In genomic region chr2:190679813-190680591, GRCh38 we compare ENCODE assay signal across 8 cellular contexts. TPM values are rescaled to one million over a fixed set of nuclear protein-coding genes. Genes with fewer than 3 reads are reported as not detected.
DNase-seq lines count a peak whose midpoint lies in the region; ATAC-seq and TF ChIP-seq lines count a peak whose summit lies in the region.

No MANE protein-coding gene starts in this region.

- no peaks in the 10 kb centered on the region; the same call in 1 of the 2 replicates for H3K27me3 Mint-ChIP-seq in HFFc6 (ENCODE audit: insufficient read depth)

- H3K4me1 ChIP-seq in esophagus muscularis mucosa (peaks cover 4 to 34% (median 17%) of the 10 kb centered on the region in 4 donors), neutrophil (ENCODE audit: control insufficient read depth in 1 of 2, insufficient read depth in 1 of 2, low read depth in 1 of 2, low read length in 1 of 2) (peaks cover 0 to 4% of the 10 kb centered on the region in 2 experiments), aorta (ENCODE audit: control insufficient read depth in 1 of 2, insufficient read depth in 2 of 2, low read length in 2 of 2) (peaks cover 0 to 9% of the 10 kb centered on the region in 2 donors)

- TF ChIP-seq EP300 in esophagus muscularis mucosa (IDR thresholded peaks at IDR 0.05): no peak

- DNase-seq in NCI-H82 (lab: John Stamatoyannopoulos, UW) (peak; percentile 73), NCI-H82 treated with DMSO at 0.1 percent for 48 hours (lab: John Stamatoyannopoulos, UW; ENCODE audit: unreplicated experiment) (no peak), HFFc6 (no peak), NCI-H1048 (lab: John Stamatoyannopoulos, UW) (peak; percentile 41), esophagus muscularis mucosa (ENCODE audit: extremely low spot score) (no peak), aorta (peak in 1 of 2 donors; percentile 77)
- DNase-seq in activated CD8-positive, alpha-beta memory T cell treated with anti-CD3 and anti-CD28 coated beads for 24 hours: peak; percentile 73

- H3K27me3 ChIP-seq in esophagus muscularis mucosa (no peaks in the 10 kb centered on the region), neutrophil (no peaks in the 10 kb centered on the region), aorta (ENCODE audit: control insufficient read depth in 1 of 2, insufficient read depth in 2 of 2, low read length in 1 of 2) (no peaks in the 10 kb centered on the region)

- H3K9me3 Mint-ChIP-seq in HFFc6: no peaks in the 10 kb centered on the region

- intact Hi-C loops in esophagus muscularis mucosa (cut with DNase I): no loop called here
- intact Hi-C loops in aorta (cut with DNase I): no loop called here

- no peak overlapping the region for H3K4me3 ChIP-seq in esophagus muscularis mucosa
- no peak overlapping the region for H3K4me3 ChIP-seq in neutrophil (ENCODE audit: low read depth in 1 of 2, low read length in 1 of 2)
- no peak overlapping the region for H3K4me3 ChIP-seq in aorta (ENCODE audit: low read length in 2 of 2)

- 87% methylated on average over 12 of the region's 12 CpGs for WGBS in esophagus muscularis mucosa
- WGBS in aorta, 2 donors: 81 to 83% methylated on average over 12 of the region's 12 CpGs

- peaks cover 17% of the 10 kb centered on the region for H3K36me3 Mint-ChIP-seq in HFFc6 (ENCODE audit: low read depth)

- no peaks in the 10 kb centered on the region for H3K9me3 ChIP-seq in esophagus muscularis mucosa
- H3K9me3 ChIP-seq in neutrophil: no peaks in the 10 kb centered on the region
- H3K9me3 ChIP-seq in aorta (ENCODE audit: control insufficient read depth, low read length): no peaks in the 10 kb centered on the region

- H3K36me3 ChIP-seq in esophagus muscularis mucosa (peaks cover 0 to 6% (median 2%) of the 10 kb centered on the region in 4 donors), neutrophil (peaks cover 28% of the 10 kb centered on the region), aorta (ENCODE audit: control insufficient read depth in 1 of 2, insufficient read depth in 2 of 2, low read length in 1 of 2) (peaks cover 0 to under 1% of the 10 kb centered on the region in 2 donors)

- TF ChIP-seq CTCF in HFFc6 (IDR thresholded peaks at IDR 0.05): peak; percentile 71
- TF ChIP-seq CTCF in esophagus muscularis mucosa (IDR thresholded peaks at IDR 0.05): peak; percentile 48 to 65 (median 53)
- TF ChIP-seq CTCF in neutrophil (IDR thresholded peaks at IDR 0.05): peak; percentile 49

- peak overlapping the region; percentile 31; the same call in 1 of the 2 replicates for H3K27ac Mint-ChIP-seq in HFFc6

- no peak for TF ChIP-seq POLR2A in esophagus muscularis mucosa (IDR thresholded peaks at IDR 0.05; ENCODE audit: low read depth)

- H3K27ac ChIP-seq in esophagus muscularis mucosa (replicated peaks in 1 of 4): no peak overlapping the region
- peak overlapping the region; percentile 30 for H3K27ac ChIP-seq in neutrophil
- H3K27ac ChIP-seq in aorta (ENCODE audit: low read depth in 1 of 2, low read length in 2 of 2): no peak overlapping the region

- peaks cover 48% of the 10 kb centered on the region for H3K4me1 Mint-ChIP-seq in HFFc6 (ENCODE audit: low read depth)

- ATAC-seq in aorta (ENCODE audit: low FRiP score): peak; percentile 66

- no peak overlapping the region for H3K4me3 Mint-ChIP-seq in HFFc6

RNA-seq across cellular contexts. Expression of gene NAB1, which starts 31.1 kb away (rescaled TPM):
- 10 to 100 TPM; 14.3 to 30.1 (median 25.5) TPM for total RNA-seq in HFFc6 (2021; fragmentation: NEBNext Ultra II Directional; extraction: Animal tissue kit (Norgen Biotek cat#: 25700))
- total RNA-seq in esophagus muscularis mucosa (10 to 100 TPM; 59.8 to 88.5 (median 78.8) TPM), aorta (10 to 100 TPM; 49.5 to 67.8 TPM)
- 10 to 100 TPM; 26.9 to 36.2 TPM for polyA plus RNA-seq in aorta

Comparison
In these comparisons a context has a peak if more than half of its experiments do, and no peak if none do; other contexts are left out.
1. DNase-seq: peak in NCI-H82 (single experiment), NCI-H1048 (single experiment) and activated CD8-positive, alpha-beta memory T cell treated with anti-CD3 and anti-CD28 coated beads for 24 hours (single experiment); none in NCI-H82 treated with DMSO at 0.1 percent for 48 hours (single experiment), HFFc6 (single experiment) and esophagus muscularis mucosa (single experiment).
2. Peak in every context shown above with its lines, with median percentiles within 50 percentile points of each other: CTCF ChIP-seq.